ENCODE assay signal across 1 cellular context in genomic region chr7:50346548-50347497, GRCh38.
TF ChIP-seq lines count a peak whose summit lies in the region.

No MANE protein-coding gene starts in this region.

TF ChIP-seq in K562, 482 proteins besides CTCF, POLR2A, EP300 and RAD21 (continued from another document and continues in another):
- TF ChIP-seq THAP12 (CRISPR knock-in tag; IDR thresholded peaks at IDR 0.05), result no peak
- no peak for TF ChIP-seq E2F5 (CRISPR knock-in tag; IDR thresholded peaks at IDR 0.05)
- TF ChIP-seq ZNF695 (CRISPR knock-in tag; IDR thresholded peaks at IDR 0.05), result no peak
- TF ChIP-seq ZNF282 (CRISPR knock-in tag; IDR thresholded peaks at IDR 0.05), result no peak
- no peak for TF ChIP-seq ZNF75A (CRISPR knock-in tag; IDR thresholded peaks at IDR 0.05)
- TF ChIP-seq CXXC5 (CRISPR knock-in tag; IDR thresholded peaks at IDR 0.05), result 0 out of 2 replicates have a peak, but pooled peaks have one; percentile 13
- TF ChIP-seq BRCA1 (IDR thresholded peaks at IDR 0.05), result no peak
- TF ChIP-seq BRCA1 (CRISPR knock-in tag; IDR thresholded peaks at IDR 0.05), result no peak
- TF ChIP-seq ZNF507 (tag; conservative IDR thresholded peaks at IDR 0.05), result no peak
- no peak for TF ChIP-seq HLTF (IDR thresholded peaks at IDR 0.05)
- no peak for TF ChIP-seq MAX (CRISPR knock-in tag; IDR thresholded peaks at IDR 0.05)
- no peak for TF ChIP-seq ZNF764 (CRISPR knock-in tag; IDR thresholded peaks at IDR 0.05; ENCODE audit: low read depth)
- peak; percentile 49; the same call in 1 of the 2 replicates for TF ChIP-seq ARID1B (IDR thresholded peaks at IDR 0.05)
- no peak for TF ChIP-seq RBFOX2 (IDR thresholded peaks at IDR 0.05; ENCODE audit: low read depth, low read length)
- no peak for TF ChIP-seq RCOR1 (IDR thresholded peaks at IDR 0.05; ENCODE audit: borderline replicate concordance in 1 of 2, low read depth in 2 of 2, low read length in 2 of 2)
- TF ChIP-seq DPF2 (IDR thresholded peaks at IDR 0.05), result peak; percentile 54
- TF ChIP-seq KAT7 (CRISPR knock-in tag; IDR thresholded peaks at IDR 0.05; ENCODE audit: borderline replicate concordance), result no peak
- TF ChIP-seq RFX7 (CRISPR knock-in tag; IDR thresholded peaks at IDR 0.05), result no peak
- TF ChIP-seq MBD1 (CRISPR knock-in tag; IDR thresholded peaks at IDR 0.05), result no peak
- no peak for TF ChIP-seq ZNF668 (CRISPR knock-in tag; IDR thresholded peaks at IDR 0.05)
- no peak for TF ChIP-seq ZNF436 (CRISPR knock-in tag; IDR thresholded peaks at IDR 0.05)
- TF ChIP-seq ZFP1 (CRISPR knock-in tag; IDR thresholded peaks at IDR 0.05), result no peak
- TF ChIP-seq FOSL1 (tag; conservative IDR thresholded peaks at IDR 0.05), result peak; percentile 12; the same call in 1 of the 2 replicates
- TF ChIP-seq CBFA2T3 (IDR thresholded peaks at IDR 0.05), result peak; percentile 34
- no peak for TF ChIP-seq MAFG (tag; conservative IDR thresholded peaks at IDR 0.05)
- TF ChIP-seq NKRF (IDR thresholded peaks at IDR 0.05; ENCODE audit: borderline replicate concordance), result no peak
- TF ChIP-seq ZBTB8A (IDR thresholded peaks at IDR 0.05; ENCODE audit: partially characterized antibody), result no peak
- no peak for TF ChIP-seq HMGN3 (IDR thresholded peaks at IDR 0.05; ENCODE audit: borderline replicate concordance, extremely low read depth, insufficient read length, low read depth, low read length)
- no peak for TF ChIP-seq ARNT (IDR thresholded peaks at IDR 0.05)
- TF ChIP-seq, protein P1, sequence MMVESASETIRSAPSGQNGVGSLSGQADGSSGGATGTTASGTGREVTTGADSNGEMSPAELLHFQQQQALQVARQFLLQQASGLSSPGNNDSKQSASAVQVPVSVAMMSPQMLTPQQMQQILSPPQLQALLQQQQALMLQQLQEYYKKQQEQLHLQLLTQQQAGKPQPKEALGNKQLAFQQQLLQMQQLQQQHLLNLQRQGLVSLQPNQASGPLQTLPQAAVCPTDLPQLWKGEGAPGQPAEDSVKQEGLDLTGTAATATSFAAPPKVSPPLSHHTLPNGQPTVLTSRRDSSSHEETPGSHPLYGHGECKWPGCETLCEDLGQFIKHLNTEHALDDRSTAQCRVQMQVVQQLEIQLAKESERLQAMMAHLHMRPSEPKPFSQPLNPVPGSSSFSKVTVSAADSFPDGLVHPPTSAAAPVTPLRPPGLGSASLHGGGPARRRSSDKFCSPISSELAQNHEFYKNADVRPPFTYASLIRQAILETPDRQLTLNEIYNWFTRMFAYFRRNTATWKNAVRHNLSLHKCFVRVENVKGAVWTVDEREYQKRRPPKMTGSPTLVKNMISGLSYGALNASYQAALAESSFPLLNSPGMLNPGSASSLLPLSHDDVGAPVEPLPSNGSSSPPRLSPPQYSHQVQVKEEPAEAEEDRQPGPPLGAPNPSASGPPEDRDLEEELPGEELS (CRISPR knock-in tag; IDR thresholded peaks at IDR 0.05; ENCODE audit: borderline replicate concordance), result no peak
- no peak for TF ChIP-seq MGA (IDR thresholded peaks at IDR 0.05)
- TF ChIP-seq TARDBP (IDR thresholded peaks at IDR 0.05), result no peak
- TF ChIP-seq ATF7 (IDR thresholded peaks at IDR 0.05), result no peak
- no peak for TF ChIP-seq CHCHD3 (CRISPR knock-in tag; IDR thresholded peaks at IDR 0.05)
- TF ChIP-seq RAD51 (IDR thresholded peaks at IDR 0.05; ENCODE audit: borderline replicate concordance, low read depth), result no peak
- TF ChIP-seq, protein P2, sequence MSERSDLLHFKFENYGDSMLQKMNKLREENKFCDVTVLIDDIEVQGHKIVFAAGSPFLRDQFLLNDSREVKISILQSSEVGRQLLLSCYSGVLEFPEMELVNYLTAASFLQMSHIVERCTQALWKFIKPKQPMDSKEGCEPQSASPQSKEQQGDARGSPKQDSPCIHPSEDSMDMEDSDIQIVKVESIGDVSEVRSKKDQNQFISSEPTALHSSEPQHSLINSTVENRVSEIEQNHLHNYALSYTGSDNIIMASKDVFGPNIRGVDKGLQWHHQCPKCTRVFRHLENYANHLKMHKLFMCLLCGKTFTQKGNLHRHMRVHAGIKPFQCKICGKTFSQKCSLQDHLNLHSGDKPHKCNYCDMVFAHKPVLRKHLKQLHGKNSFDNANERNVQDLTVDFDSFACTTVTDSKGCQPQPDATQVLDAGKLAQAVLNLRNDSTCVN (CRISPR knock-in tag; IDR thresholded peaks at IDR 0.05), result no peak
- TF ChIP-seq JUND (IDR thresholded peaks at IDR 0.05; ENCODE audit: borderline replicate concordance, low read depth, low read length), result 0 out of 2 replicates have a peak, but pooled peaks have one; percentile 5
- TF ChIP-seq JUND (tag; IDR thresholded peaks at IDR 0.05; ENCODE audit: borderline replicate concordance, low read depth, low read length), result no peak; the same call in 2 of the 3 replicates
- peak; percentile 36; the same call in 1 of the 2 replicates for TF ChIP-seq TEAD4 (IDR thresholded peaks at IDR 0.05; ENCODE audit: low read length)
- no peak for TF ChIP-seq TEAD4 (CRISPR knock-in tag; IDR thresholded peaks at IDR 0.05; ENCODE audit: borderline replicate concordance)
- no peak for TF ChIP-seq NCOA4 (IDR thresholded peaks at IDR 0.05; ENCODE audit: partially characterized antibody)
- TF ChIP-seq, protein P3, sequence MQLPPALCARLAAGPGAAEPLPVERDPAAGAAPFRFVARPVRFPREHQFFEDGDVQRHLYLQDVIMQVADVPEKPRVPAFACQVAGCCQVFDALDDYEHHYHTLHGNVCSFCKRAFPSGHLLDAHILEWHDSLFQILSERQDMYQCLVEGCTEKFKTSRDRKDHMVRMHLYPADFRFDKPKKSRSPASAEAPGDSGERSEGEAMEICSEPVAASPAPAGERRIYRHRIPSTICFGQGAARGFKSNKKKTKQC (CRISPR knock-in tag; IDR thresholded peaks at IDR 0.05), result no peak
- no peak for TF ChIP-seq ILF3 (IDR thresholded peaks at IDR 0.05; ENCODE audit: borderline replicate concordance)
